ENCODE assay signal across 19 cellular contexts in genomic region chr5:56749842-56750241, GRCh38.
"Had no signal": no experiment of that assay in that cellular context is flagged by ENCODE, and none has a peak within 500 bp of the region (broad histone marks: within the 10 kb centered on the region; RNA-seq: fewer than 3 reads in every experiment).

No MANE protein-coding gene starts in this region.

- H3K27ac ChIP-seq: coronary artery, dorsolateral prefrontal cortex, esophagus muscularis mucosa, foreskin keratinocyte, gastroesophageal sphincter, heart left ventricle, hepatocyte, left lung, lower lobe of right lung had no signal

- ATAC-seq: foreskin keratinocyte, gastroesophageal sphincter, heart left ventricle, left cardiac atrium, left lung, left ventricle myocardium superior, lower lobe of right lung, mucosa of descending colon had no signal

- H3K27me3 Mint-ChIP-seq: naive B cell had no signal

- H3K9me3 ChIP-seq: lower lobe of right lung, mucosa of descending colon had no signal

- DNase-seq: dermis blood vessel endothelial cell; dorsolateral prefrontal cortex; effector CD4-positive, alpha-beta T cell; effector memory CD4-positive, alpha-beta T cell; foreskin keratinocyte; heart left ventricle; hypothalamus; left cardiac atrium; left lung; left ventricle myocardium superior; lower lobe of right lung; mesenchymal stem cell; mucosa of descending colon; naive B cell had no signal

- H3K4me1 ChIP-seq: foreskin keratinocyte, gastroesophageal sphincter, left lung, lower lobe of right lung had no signal

- H3K27me3 ChIP-seq: dorsolateral prefrontal cortex, esophagus muscularis mucosa, foreskin keratinocyte, gastroesophageal sphincter, heart left ventricle, hepatocyte, left lung had no signal

- H3K4me2 ChIP-seq: hepatocyte had no signal

- H3K4me3 Mint-ChIP-seq: mesothelial cell of epicardium had no signal

- H3K27ac Mint-ChIP-seq: mesothelial cell of epicardium had no signal

- H3K4me3 ChIP-seq: coronary artery, dorsolateral prefrontal cortex, esophagus muscularis mucosa, gastroesophageal sphincter, heart left ventricle, hepatocyte, left lung, lower lobe of right lung, mucosa of descending colon had no signal

- H3K36me3 ChIP-seq: esophagus muscularis mucosa, gastroesophageal sphincter, heart left ventricle, left lung, lower lobe of right lung had no signal
